Comparison of ENCODE assay signal across 1 cellular context in the genomic region with DNA sequence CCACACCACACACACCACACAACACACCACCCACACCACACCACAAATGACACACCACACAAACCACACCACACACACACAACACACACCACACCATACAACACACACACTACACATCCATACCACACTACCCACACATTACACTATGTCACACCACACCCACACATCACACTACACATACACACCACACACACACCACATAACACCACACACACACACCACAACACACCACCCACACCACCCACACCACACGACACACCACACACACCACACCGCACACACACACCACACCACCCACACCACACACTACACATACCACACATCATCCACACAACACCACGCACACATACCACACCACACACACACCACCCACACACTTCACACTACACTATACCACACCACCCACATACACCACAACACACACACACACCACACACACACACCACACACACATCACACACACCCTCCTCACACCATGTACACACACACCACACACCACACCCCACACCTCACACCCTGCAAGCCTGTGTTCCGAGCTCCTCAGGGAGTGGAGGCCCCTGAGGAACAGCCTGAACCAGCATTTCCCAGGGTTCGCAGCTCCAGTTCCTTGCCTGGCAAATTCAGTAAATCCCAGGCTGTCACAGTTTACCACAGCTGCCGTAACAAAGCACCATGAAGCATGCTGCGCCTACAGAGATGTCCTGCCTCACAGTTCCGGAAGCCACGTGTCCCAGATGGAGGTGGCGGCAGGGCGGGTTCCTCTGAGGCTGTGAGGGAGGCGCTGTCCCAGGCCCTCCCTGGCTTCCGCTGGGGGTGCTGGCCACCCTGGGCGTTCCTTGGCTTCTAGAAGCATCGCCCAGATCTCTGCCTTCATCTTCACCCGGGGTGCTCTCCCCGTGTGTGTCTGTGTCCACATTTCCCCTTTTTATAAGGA.
TF ChIP-seq lines count a peak whose summit lies in the region.

No MANE protein-coding gene starts in this region.

TF ChIP-seq in IMR-90, 13 proteins besides CTCF, POLR2A, EP300 and RAD21:
- TF ChIP-seq NFE2L2 (IDR thresholded peaks at IDR 0.05; ENCODE audit: low read depth, low read length): no peak
- TF ChIP-seq, protein P1, sequence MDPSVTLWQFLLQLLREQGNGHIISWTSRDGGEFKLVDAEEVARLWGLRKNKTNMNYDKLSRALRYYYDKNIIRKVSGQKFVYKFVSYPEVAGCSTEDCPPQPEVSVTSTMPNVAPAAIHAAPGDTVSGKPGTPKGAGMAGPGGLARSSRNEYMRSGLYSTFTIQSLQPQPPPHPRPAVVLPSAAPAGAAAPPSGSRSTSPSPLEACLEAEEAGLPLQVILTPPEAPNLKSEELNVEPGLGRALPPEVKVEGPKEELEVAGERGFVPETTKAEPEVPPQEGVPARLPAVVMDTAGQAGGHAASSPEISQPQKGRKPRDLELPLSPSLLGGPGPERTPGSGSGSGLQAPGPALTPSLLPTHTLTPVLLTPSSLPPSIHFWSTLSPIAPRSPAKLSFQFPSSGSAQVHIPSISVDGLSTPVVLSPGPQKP (IDR thresholded peaks at IDR 0.05; ENCODE audit: borderline replicate concordance, low read depth, low read length): no peak
